27 cellular contexts compared by ENCODE assay signal in the genomic region with DNA sequence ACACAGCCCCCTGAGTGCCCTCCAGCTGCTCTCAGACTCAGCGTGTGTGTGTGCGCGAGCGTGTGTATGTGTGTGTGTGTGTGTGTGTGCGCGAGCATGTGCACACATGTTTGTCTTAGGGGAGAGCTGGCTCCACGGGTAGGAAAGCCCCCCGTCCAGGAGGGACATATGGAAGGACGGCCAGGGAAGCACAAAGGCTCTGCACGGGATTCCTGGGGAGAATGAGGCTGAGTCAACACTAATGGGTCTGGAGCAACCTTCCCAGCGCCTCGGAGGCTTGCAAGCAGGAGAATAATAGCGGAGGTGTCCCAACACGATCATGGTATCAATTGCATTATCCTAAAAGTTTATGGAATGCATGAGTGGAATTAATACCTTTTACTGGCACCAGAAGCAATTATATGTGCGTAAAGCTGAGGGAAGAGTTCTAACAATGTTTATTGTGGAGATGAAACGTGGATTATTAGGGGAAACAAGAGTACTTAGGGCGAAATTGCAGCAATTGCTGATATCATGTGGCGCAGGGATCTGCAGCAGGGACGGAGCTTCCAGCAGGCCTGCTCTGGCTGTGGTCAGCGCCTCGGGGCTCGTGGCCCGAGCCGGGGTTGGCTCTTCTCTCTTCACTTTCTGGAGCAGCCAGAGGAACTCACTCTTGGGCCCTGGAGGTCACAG. TPM values are rescaled to one million over a fixed set of nuclear protein-coding genes. Genes with fewer than 3 reads are reported as not detected.
DNase-seq lines count a peak whose midpoint lies in the region; ATAC-seq and TF ChIP-seq lines count a peak whose summit lies in the region.
"Had no signal": no experiment of that assay in that cellular context is flagged by ENCODE, and none has a peak within 500 bp of the region (broad histone marks: within the 10 kb centered on the region; RNA-seq: fewer than 3 reads in every experiment).

No MANE protein-coding gene starts in this region.

- no peak overlapping the region for H3K4me3 Mint-ChIP-seq in CD14-positive monocyte
- H3K4me3 Mint-ChIP-seq: CD4-positive, alpha-beta T cell; endodermal cell had no signal

- H3K27me3 ChIP-seq in dorsolateral prefrontal cortex (peaks cover 0 to 30% (median 9%) of the 10 kb centered on the region in 45 donors), prostate gland (replicated peaks; ENCODE audit: insufficient read depth) (peaks cover 6% of the 10 kb centered on the region), heart left ventricle (peaks cover 8 to 54% (median 22%) of the 10 kb centered on the region in 9 donors), heart right ventricle (peaks cover 0 to 70% (median 50%) of the 10 kb centered on the region in 7 donors)

- 47% methylated on average over 20 of the region's 24 CpGs for WGBS in prostate gland
- 76 to 83% (median 80%) methylated on average over 24 of the region's 24 CpGs for WGBS in heart left ventricle, 4 donors
- WGBS in heart right ventricle, 2 donors: 80 to 83% methylated on average over 24 of the region's 24 CpGs

- no peaks in the 10 kb centered on the region for H3K36me3 Mint-ChIP-seq in CD14-positive monocyte

- ATAC-seq in heart left ventricle (no peak), heart right ventricle (no peak)
- ATAC-seq: PC-3 had no signal

- no peak for TF ChIP-seq CTCF in VCaP (conservative IDR thresholded peaks at IDR 0.05)
- TF ChIP-seq CTCF in dorsolateral prefrontal cortex (IDR thresholded peaks at IDR 0.05 in 54 of 56, conservative IDR thresholded peaks at IDR 0.05 in 2 of 56; ENCODE audit: low read depth in 1 of 56, partially characterized antibody in 56 of 56): no peak
- TF ChIP-seq CTCF in prostate gland (IDR thresholded peaks at IDR 0.05): no peak
- no peak for TF ChIP-seq CTCF in heart left ventricle (IDR thresholded peaks at IDR 0.05)
- TF ChIP-seq CTCF in heart right ventricle (IDR thresholded peaks at IDR 0.05): no peak
- no peak for TF ChIP-seq CTCF in CD14-positive monocyte (IDR thresholded peaks at IDR 0.05)

- H3K4me3 ChIP-seq in dorsolateral prefrontal cortex (no peak overlapping the region), prostate gland (no peak overlapping the region), heart left ventricle (no peak overlapping the region), heart right ventricle (no peak overlapping the region)
- H3K4me3 ChIP-seq: coronary artery, sigmoid colon, upper lobe of left lung had no signal

- H3K27ac ChIP-seq in VCaP (0 out of 2 replicates have a peak overlapping the region, but pooled peaks have one; percentile 8), dorsolateral prefrontal cortex (peak overlapping the region in 51 of 59 donors; percentile 35 to 97 (median 91)), prostate gland (peak overlapping the region; percentile 60 to 71), heart left ventricle (no peak overlapping the region), heart right ventricle (no peak overlapping the region)
- H3K27ac ChIP-seq: brain microvascular endothelial cell, coronary artery, sigmoid colon, upper lobe of left lung had no signal

- H3K9me3 Mint-ChIP-seq in CD14-positive monocyte: no peaks in the 10 kb centered on the region
- H3K9me3 Mint-ChIP-seq: CD4-positive, alpha-beta T cell; endodermal cell had no signal

- TF ChIP-seq POLR2A in prostate gland (IDR thresholded peaks at IDR 0.05) (no peak), heart left ventricle (IDR thresholded peaks at IDR 0.05) (no peak)

- intact Hi-C loops in dorsolateral prefrontal cortex (cut with DNase I) (no loop called here), prostate gland (cut with DNase I) (no loop called here), heart left ventricle (cut with DNase I) (no loop called here), heart right ventricle (cut with DNase I) (no loop called here), CD14-positive monocyte (cut with micrococcal nuclease) (no loop called here)

- H3K36me3 ChIP-seq in prostate gland: no peaks in the 10 kb centered on the region
- no peaks in the 10 kb centered on the region for H3K36me3 ChIP-seq in heart left ventricle
- H3K36me3 ChIP-seq in heart right ventricle: no peaks in the 10 kb centered on the region
- H3K36me3 ChIP-seq: brain microvascular endothelial cell, sigmoid colon, upper lobe of left lung had no signal

- H3K4me1 Mint-ChIP-seq in CD14-positive monocyte: no peaks in the 10 kb centered on the region

- H3K9me3 ChIP-seq in prostate gland (no peaks in the 10 kb centered on the region), heart left ventricle (no peaks in the 10 kb centered on the region), heart right ventricle (no peaks in the 10 kb centered on the region)
- H3K9me3 ChIP-seq: sigmoid colon, upper lobe of left lung had no signal

- H3K27ac Mint-ChIP-seq in CD14-positive monocyte: no peak overlapping the region
- H3K27ac Mint-ChIP-seq: CD4-positive, alpha-beta T cell; endodermal cell had no signal

- H3K27me3 Mint-ChIP-seq in CD14-positive monocyte (ENCODE audit: low read depth in 3 of 3): peaks cover 13 to 40% (median 13%) of the 10 kb centered on the region in 3 donors

- peaks cover 4% of the 10 kb centered on the region for H3K4me1 ChIP-seq in prostate gland (replicated peaks)
- peaks cover 0 to 24% (median 10%) of the 10 kb centered on the region in 12 donors for H3K4me1 ChIP-seq in heart left ventricle
- peaks cover 0 to 22% (median 10%) of the 10 kb centered on the region in 9 donors for H3K4me1 ChIP-seq in heart right ventricle
- H3K4me1 ChIP-seq: sigmoid colon had no signal

- DNase-seq in M059J (ENCODE audit: low read depth) (peak; percentile 17), dorsolateral prefrontal cortex (no peak), prostate gland (ENCODE audit: low spot score) (peak; percentile 57), heart left ventricle (no peak), heart right ventricle (no peak), CD14-positive monocyte (ENCODE audit: low spot score) (no peak), OCI-M2 (lab: John Stamatoyannopoulos, UW; ENCODE audit: unreplicated experiment) (no peak)
- DNase-seq: activated CD4-positive, alpha-beta T cell treated with anti-CD3 and anti-CD28 coated beads, Interleukin-2, amount 50 U/mL, for 48 hours; activated CD8-positive, alpha-beta memory T cell treated with anti-CD3 and anti-CD28 coated beads, Interleukin-2, amount 50 U/mL, for 48 hours; activated effector memory CD4-positive, alpha-beta T cell treated with Interleukin-2 at 50 U/mL for 16 hours; brain microvascular endothelial cell; CD4-positive, alpha-beta T cell; endodermal cell; kidney; NCI-H1694 treated with DMSO at 0.1 percent for 48 hours; NCI-H774; PC-3; SHP77; sigmoid colon; SW 1271; T1000 had no signal

RNA-seq across cellular contexts. Expression of gene CCDC27, which starts 40.3 kb away (rescaled TPM):
- not detected in 2 replicates for total RNA-seq in M059J (2014; rRNA removed; shearing (Covaris generic))
- total RNA-seq in dorsolateral prefrontal cortex (under 1 TPM in 8 of 120 experiments, not detected in 112; 0.17 to 0.39 (median 0.21) TPM), prostate gland (under 1 TPM in 1 of 2 donors, not detected in 1; 0.97 TPM), heart left ventricle (not detected), heart right ventricle (not detected)
- polyA plus RNA-seq in heart left ventricle (not detected), heart right ventricle (under 1 TPM in 1 of 2 donors, not detected in 1; 0.03 TPM), CD14-positive monocyte (not detected)
- total RNA-seq: CD4-positive, alpha-beta T cell; endodermal cell; glomerular endothelial cell; kidney; lung microvascular endothelial cell; PC-3; posterior vena cava; sigmoid colon; upper lobe of left lung had no signal
- polyA plus RNA-seq: sigmoid colon had no signal

RNA-seq across cellular contexts. Expression of gene TP73, which starts 59.6 kb away (rescaled TPM):
- 0.42 and 0.91 TPM in 2 replicates for total RNA-seq in M059J (2014; rRNA removed; shearing (Covaris generic))
- under 1 TPM in 65 of 120 experiments, not detected in 55; 0.10 to 0.85 (median 0.25) TPM for total RNA-seq in dorsolateral prefrontal cortex
- total RNA-seq in prostate gland: 10 to 100 TPM in 1 of 2 donors, 1 to 10 TPM in 1; 5.1 to 15.1 TPM
- total RNA-seq in heart left ventricle: under 1 TPM in 3 of 9 donors, not detected in 6; 0.15 to 0.53 (median 0.19) TPM
- polyA plus RNA-seq in heart left ventricle: under 1 TPM; 0.01 to 0.11 TPM
- under 1 TPM in 4 of 10 donors, not detected in 6; 0.15 to 0.58 (median 0.22) TPM for total RNA-seq in heart right ventricle
- under 1 TPM in 1 of 2 donors, not detected in 1; 0.03 TPM for polyA plus RNA-seq in heart right ventricle
- polyA plus RNA-seq in CD14-positive monocyte: under 1 TPM in 1 of 2 donors, not detected in 1; 0.42 TPM
- total RNA-seq: CD4-positive, alpha-beta T cell; posterior vena cava; sigmoid colon had no signal

Comparison
In these comparisons a context has a peak if more than half of its experiments do, and no peak if none do; other contexts are left out.
1. DNase-seq: peak in M059J (single experiment) and prostate gland (single experiment); none in dorsolateral prefrontal cortex (0 of 10), heart left ventricle (0 of 5), heart right ventricle (0 of 2), CD14-positive monocyte (single experiment) and OCI-M2 (single experiment).
2. H3K27ac ChIP-seq: peak in VCaP (single experiment), dorsolateral prefrontal cortex (51 of 59) and prostate gland (2 of 2); none in heart left ventricle (0 of 12) and heart right ventricle (0 of 10).